Comparison of ENCODE assay signal across 1 cellular context in the genomic region with DNA sequence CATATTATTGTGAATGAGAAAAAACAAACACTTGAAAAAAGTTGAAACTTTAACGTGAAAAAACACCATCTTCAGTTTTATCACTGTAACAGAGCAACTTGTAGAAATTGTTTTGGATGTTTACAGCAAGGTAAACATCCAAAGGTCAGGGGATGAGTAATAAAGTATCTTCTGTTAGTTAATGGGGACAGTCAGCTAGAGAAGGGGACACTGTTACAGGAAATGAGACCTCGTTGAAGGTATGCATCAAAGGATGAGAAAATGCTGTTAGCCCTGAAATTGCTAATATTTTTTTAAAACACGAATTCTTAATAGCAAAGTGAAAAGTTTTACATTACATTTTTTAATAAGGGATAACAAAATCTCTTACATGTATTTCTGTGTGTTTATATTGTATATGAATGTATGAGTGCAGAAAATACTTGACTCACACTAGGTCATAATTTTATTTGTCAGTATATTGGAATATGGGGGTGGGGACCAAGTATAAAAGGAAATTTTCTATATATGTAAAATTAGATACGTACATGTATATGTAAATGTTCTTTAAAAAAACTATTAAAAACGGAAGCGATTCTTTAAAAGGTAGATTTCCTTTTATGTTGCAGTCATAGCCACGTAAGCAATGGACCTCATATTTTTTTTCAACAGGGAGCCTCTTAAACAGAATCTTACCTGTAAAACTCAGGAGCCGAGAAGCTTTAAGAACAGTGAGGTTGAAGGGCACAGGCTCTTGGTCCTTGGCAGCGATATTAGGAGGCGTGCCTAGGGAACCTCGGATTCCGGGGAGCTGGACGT.
TF ChIP-seq lines count a peak whose summit lies in the region.

No MANE protein-coding gene starts in this region.

TF ChIP-seq in HepG2, 621 proteins besides CTCF, POLR2A, EP300 and RAD21 (continued from another document and continues in another):
- TF ChIP-seq, protein P1, sequence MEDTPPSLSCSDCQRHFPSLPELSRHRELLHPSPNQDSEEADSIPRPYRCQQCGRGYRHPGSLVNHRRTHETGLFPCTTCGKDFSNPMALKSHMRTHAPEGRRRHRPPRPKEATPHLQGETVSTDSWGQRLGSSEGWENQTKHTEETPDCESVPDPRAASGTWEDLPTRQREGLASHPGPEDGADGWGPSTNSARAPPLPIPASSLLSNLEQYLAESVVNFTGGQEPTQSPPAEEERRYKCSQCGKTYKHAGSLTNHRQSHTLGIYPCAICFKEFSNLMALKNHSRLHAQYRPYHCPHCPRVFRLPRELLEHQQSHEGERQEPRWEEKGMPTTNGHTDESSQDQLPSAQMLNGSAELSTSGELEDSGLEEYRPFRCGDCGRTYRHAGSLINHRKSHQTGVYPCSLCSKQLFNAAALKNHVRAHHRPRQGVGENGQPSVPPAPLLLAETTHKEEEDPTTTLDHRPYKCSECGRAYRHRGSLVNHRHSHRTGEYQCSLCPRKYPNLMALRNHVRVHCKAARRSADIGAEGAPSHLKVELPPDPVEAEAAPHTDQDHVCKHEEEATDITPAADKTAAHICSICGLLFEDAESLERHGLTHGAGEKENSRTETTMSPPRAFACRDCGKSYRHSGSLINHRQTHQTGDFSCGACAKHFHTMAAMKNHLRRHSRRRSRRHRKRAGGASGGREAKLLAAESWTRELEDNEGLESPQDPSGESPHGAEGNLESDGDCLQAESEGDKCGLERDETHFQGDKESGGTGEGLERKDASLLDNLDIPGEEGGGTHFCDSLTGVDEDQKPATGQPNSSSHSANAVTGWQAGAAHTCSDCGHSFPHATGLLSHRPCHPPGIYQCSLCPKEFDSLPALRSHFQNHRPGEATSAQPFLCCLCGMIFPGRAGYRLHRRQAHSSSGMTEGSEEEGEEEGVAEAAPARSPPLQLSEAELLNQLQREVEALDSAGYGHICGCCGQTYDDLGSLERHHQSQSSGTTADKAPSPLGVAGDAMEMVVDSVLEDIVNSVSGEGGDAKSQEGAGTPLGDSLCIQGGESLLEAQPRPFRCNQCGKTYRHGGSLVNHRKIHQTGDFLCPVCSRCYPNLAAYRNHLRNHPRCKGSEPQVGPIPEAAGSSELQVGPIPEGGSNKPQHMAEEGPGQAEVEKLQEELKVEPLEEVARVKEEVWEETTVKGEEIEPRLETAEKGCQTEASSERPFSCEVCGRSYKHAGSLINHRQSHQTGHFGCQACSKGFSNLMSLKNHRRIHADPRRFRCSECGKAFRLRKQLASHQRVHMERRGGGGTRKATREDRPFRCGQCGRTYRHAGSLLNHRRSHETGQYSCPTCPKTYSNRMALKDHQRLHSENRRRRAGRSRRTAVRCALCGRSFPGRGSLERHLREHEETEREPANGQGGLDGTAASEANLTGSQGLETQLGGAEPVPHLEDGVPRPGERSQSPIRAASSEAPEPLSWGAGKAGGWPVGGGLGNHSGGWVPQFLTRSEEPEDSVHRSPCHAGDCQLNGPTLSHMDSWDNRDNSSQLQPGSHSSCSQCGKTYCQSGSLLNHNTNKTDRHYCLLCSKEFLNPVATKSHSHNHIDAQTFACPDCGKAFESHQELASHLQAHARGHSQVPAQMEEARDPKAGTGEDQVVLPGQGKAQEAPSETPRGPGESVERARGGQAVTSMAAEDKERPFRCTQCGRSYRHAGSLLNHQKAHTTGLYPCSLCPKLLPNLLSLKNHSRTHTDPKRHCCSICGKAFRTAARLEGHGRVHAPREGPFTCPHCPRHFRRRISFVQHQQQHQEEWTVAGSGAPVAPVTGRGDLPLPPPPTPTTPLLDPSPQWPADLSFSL (CRISPR knock-in tag; IDR thresholded peaks at IDR 0.05): no peak
- no peak for TF ChIP-seq ZBTB42 (CRISPR knock-in tag; IDR thresholded peaks at IDR 0.05)
- no peak for TF ChIP-seq NFRKB (IDR thresholded peaks at IDR 0.05)
- no peak for TF ChIP-seq ZBED4 (CRISPR knock-in tag; IDR thresholded peaks at IDR 0.05; ENCODE audit: borderline replicate concordance)
- TF ChIP-seq ARID2 (CRISPR knock-in tag; IDR thresholded peaks at IDR 0.05; ENCODE audit: borderline replicate concordance): no peak
- TF ChIP-seq ZNF83 (CRISPR knock-in tag; IDR thresholded peaks at IDR 0.05; ENCODE audit: borderline replicate concordance): no peak
- TF ChIP-seq ZNF362 (CRISPR knock-in tag; IDR thresholded peaks at IDR 0.05; ENCODE audit: borderline replicate concordance): no peak
- TF ChIP-seq ZNF747 (CRISPR knock-in tag; IDR thresholded peaks at IDR 0.05; ENCODE audit: borderline replicate concordance): no peak
- peak; percentile 34 for TF ChIP-seq ASH2L (IDR thresholded peaks at IDR 0.05; ENCODE audit: insufficient read length, low read depth, low read length)
- no peak for TF ChIP-seq ZFX (CRISPR knock-in tag; IDR thresholded peaks at IDR 0.05; ENCODE audit: low read depth)
- TF ChIP-seq IKZF4 (CRISPR knock-in tag; IDR thresholded peaks at IDR 0.05; ENCODE audit: borderline replicate concordance, low read depth, not compliant biosample characterization): no peak
- TF ChIP-seq ZBTB34 (CRISPR knock-in tag; IDR thresholded peaks at IDR 0.05): no peak
- TF ChIP-seq ZSCAN5A (CRISPR knock-in tag; IDR thresholded peaks at IDR 0.05; ENCODE audit: borderline replicate concordance): no peak
- no peak for TF ChIP-seq SP1 (IDR thresholded peaks at IDR 0.05)
- TF ChIP-seq SP1 (CRISPR knock-in tag; IDR thresholded peaks at IDR 0.05): no peak
- TF ChIP-seq HNF4A (CRISPR knock-in tag; IDR thresholded peaks at IDR 0.05): peak; percentile 39; the same call in 1 of the 2 replicates
- TF ChIP-seq, protein P2, sequence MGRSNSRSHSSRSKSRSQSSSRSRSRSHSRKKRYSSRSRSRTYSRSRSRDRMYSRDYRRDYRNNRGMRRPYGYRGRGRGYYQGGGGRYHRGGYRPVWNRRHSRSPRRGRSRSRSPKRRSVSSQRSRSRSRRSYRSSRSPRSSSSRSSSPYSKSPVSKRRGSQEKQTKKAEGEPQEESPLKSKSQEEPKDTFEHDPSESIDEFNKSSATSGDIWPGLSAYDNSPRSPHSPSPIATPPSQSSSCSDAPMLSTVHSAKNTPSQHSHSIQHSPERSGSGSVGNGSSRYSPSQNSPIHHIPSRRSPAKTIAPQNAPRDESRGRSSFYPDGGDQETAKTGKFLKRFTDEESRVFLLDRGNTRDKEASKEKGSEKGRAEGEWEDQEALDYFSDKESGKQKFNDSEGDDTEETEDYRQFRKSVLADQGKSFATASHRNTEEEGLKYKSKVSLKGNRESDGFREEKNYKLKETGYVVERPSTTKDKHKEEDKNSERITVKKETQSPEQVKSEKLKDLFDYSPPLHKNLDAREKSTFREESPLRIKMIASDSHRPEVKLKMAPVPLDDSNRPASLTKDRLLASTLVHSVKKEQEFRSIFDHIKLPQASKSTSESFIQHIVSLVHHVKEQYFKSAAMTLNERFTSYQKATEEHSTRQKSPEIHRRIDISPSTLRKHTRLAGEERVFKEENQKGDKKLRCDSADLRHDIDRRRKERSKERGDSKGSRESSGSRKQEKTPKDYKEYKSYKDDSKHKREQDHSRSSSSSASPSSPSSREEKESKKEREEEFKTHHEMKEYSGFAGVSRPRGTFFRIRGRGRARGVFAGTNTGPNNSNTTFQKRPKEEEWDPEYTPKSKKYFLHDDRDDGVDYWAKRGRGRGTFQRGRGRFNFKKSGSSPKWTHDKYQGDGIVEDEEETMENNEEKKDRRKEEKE (IDR thresholded peaks at IDR 0.05): no peak
- TF ChIP-seq GRHL1 (CRISPR knock-in tag; conservative IDR thresholded peaks at IDR 0.05): no peak
- TF ChIP-seq ZNF512 (CRISPR knock-in tag; IDR thresholded peaks at IDR 0.05): no peak
- no peak for TF ChIP-seq ZNF562 (CRISPR knock-in tag; IDR thresholded peaks at IDR 0.05; ENCODE audit: borderline replicate concordance)
- TF ChIP-seq IRF1 (CRISPR knock-in tag; IDR thresholded peaks at IDR 0.05; ENCODE audit: low read depth): no peak
- TF ChIP-seq ZSCAN25 (CRISPR knock-in tag; IDR thresholded peaks at IDR 0.05): no peak
- peak; percentile 56; the same call in 1 of the 2 replicates for TF ChIP-seq RARA (CRISPR knock-in tag; IDR thresholded peaks at IDR 0.05)
- no peak for TF ChIP-seq ZSCAN12 (CRISPR knock-in tag; IDR thresholded peaks at IDR 0.05)
